8 cellular contexts compared by ENCODE assay signal in genomic region chr14:90398315-90398811, GRCh38. TPM values are rescaled to one million over a fixed set of nuclear protein-coding genes. Genes with fewer than 3 reads are reported as not detected.
A peak's percentile ranks its signal among the peaks of the same experiment; 100 is the strongest.
DNase-seq lines count a peak whose midpoint lies in the region; ATAC-seq and TF ChIP-seq lines count a peak whose summit lies in the region.

No MANE protein-coding gene starts in this region.

- no peak overlapping the region for H2AFZ ChIP-seq in Loucy (ENCODE audit: low read length)
- peak overlapping the region; percentile 19 for H2AFZ ChIP-seq in mammary epithelial cell (ENCODE audit: low read depth, low read length)

- peak overlapping the region; percentile 94 for H3K4me2 ChIP-seq in Loucy (ENCODE audit: low read depth, low read length, poor library complexity, severe bottlenecking)
- peak overlapping the region; percentile 89 for H3K4me2 ChIP-seq in mammary epithelial cell (ENCODE audit: insufficient read depth, low read depth, low read length)

- CTCF ChIA-PET in Calu3 (lab: Charles Lee) (interaction anchor here (1.8 to 2.2 kb wide), 4 partner anchors 97 to 298 kb away, joined by 5 to 23 read pairs (median 12); no protein-coding TSS in a partner anchor), mammary epithelial cell (lab: Charles Lee; ENCODE audit: low non-redundant PET) (interaction anchor here (0.5 kb wide), 1 partner anchor 100 kb away, joined by 9 read pairs; no protein-coding TSS in a partner anchor)

- H3K27ac Mint-ChIP-seq in Calu3 (ENCODE audit: unreplicated experiment), result peak overlapping the region; percentile 64

- TF ChIP-seq CTCF in Calu3 (IDR thresholded peaks at IDR 0.05; ENCODE audit: unreplicated experiment) (no peak), Loucy (conservative IDR thresholded peaks at IDR 0.05; ENCODE audit: low read length) (no peak), WERI-Rb-1 (IDR thresholded peaks at IDR 0.05; ENCODE audit: low read depth, low read length) (no peak), mammary epithelial cell (conservative IDR thresholded peaks at IDR 0.05 in 1 of 2, IDR thresholded peaks at IDR 0.05 in 1 of 2; ENCODE audit: extremely low read depth in 1 of 2, insufficient read depth in 1 of 2, low read depth in 1 of 2, low read length in 2 of 2) (no peak)

- dilution Hi-C loops in mammary epithelial cell (cut with HindIII; ENCODE audit: low sequenced_read_pairs), result no loop called here

- WGBS in mammary epithelial cell (ENCODE audit: low coverage, missing lambda C conversion rate), result 4% methylated on average over 11 of the region's 35 CpGs

- H3K4me1 Mint-ChIP-seq in Calu3 (ENCODE audit: low read depth, unreplicated experiment), result peaks cover 11% of the 10 kb centered on the region

- no peaks in the 10 kb centered on the region for H3K9me3 ChIP-seq in Loucy (ENCODE audit: insufficient read depth, low read depth, low read length)
- H3K9me3 ChIP-seq in WERI-Rb-1 (ENCODE audit: severe bottlenecking), result no peaks in the 10 kb centered on the region
- no peaks in the 10 kb centered on the region for H3K9me3 ChIP-seq in mammary epithelial cell (replicated peaks; ENCODE audit: insufficient read depth, low read length)

- H3K27me3 ChIP-seq in Loucy (ENCODE audit: insufficient read depth, low read length, poor library complexity, severe bottlenecking) (no peaks in the 10 kb centered on the region), WERI-Rb-1 (ENCODE audit: insufficient read depth, low read depth, severe bottlenecking) (peaks cover 4% of the 10 kb centered on the region), mammary epithelial cell (ENCODE audit: insufficient read depth, low read length) (no peaks in the 10 kb centered on the region)

- H3K36me3 Mint-ChIP-seq in Calu3 (ENCODE audit: insufficient read depth, unreplicated experiment), result peaks cover 61% of the 10 kb centered on the region

- DNase-seq in Calu3 (peak; percentile 48), WERI-Rb-1 (peak; percentile 27), mammary epithelial cell (no peak), left lobe of liver (ENCODE audit: low spot score) (peak; percentile 52), GOT3 (lab: John Stamatoyannopoulos, UW) (no peak)
- DNase-seq in stimulated activated CD4-positive, alpha-beta T cell treated with anti-CD3 and anti-CD28 coated beads, Interleukin-4, amount 100 ng/mL, for 24 hours, result peak; percentile 59

- H3K36me3 ChIP-seq in Loucy (ENCODE audit: insufficient read depth, low read length) (peaks cover 33% of the 10 kb centered on the region), WERI-Rb-1 (peaks cover 30% of the 10 kb centered on the region), mammary epithelial cell (ENCODE audit: insufficient read depth, low read length) (peaks cover 27% of the 10 kb centered on the region)

- BruUV-seq in Calu3 (replicated peaks; lab: Mats Ljungman, UMichigan), result no TSS peak
- no TSS peak for BruUV-seq in mammary epithelial cell (replicated peaks; lab: Mats Ljungman, UMichigan)

- H3K27ac ChIP-seq in WERI-Rb-1, result no peak overlapping the region
- H3K27ac ChIP-seq in mammary epithelial cell (ENCODE audit: insufficient read depth, low read depth, low read length), result peak overlapping the region; percentile 71

- H3K4me3 ChIP-seq in Loucy (ENCODE audit: low read length, poor library complexity, severe bottlenecking) (peak overlapping the region; percentile 94), WERI-Rb-1 (ENCODE audit: low read depth, low read length) (peak overlapping the region; percentile 87), mammary epithelial cell (replicated peaks in 1 of 3; ENCODE audit: insufficient read depth in 1 of 3, low read depth in 2 of 3, low read length in 3 of 3) (peak overlapping the region; percentile 91 to 98 (median 96))

- intact Hi-C loops in Calu3 (cut with micrococcal nuclease; ENCODE audit: unreplicated experiment), result loop anchor here (2.0 to 5.0 kb wide), 3 partner anchors 98 to 202 kb away; no protein-coding TSS in a partner anchor
- intact Hi-C loops in mammary epithelial cell (cut with micrococcal nuclease), result loop anchor here (5.0 to 10.0 kb wide), 4 partner anchors 279 to 504 kb away; partner anchors contain the start of genes EFCAB11 and TDP1

- H3F3A ChIP-seq in Loucy (ENCODE audit: low read depth), result 0 out of 2 replicates have a peak, but pooled peaks cover 8% of the 10 kb centered on the region

- ATAC-seq in GM21447 (IDR thresholded peaks at IDR 0.05; ENCODE audit: unreplicated experiment), result peak; percentile 26
- ATAC-seq in left lobe of liver, result no peak

- H3K9ac ChIP-seq in Loucy (ENCODE audit: low read depth, low read length, poor library complexity, severe bottlenecking), result peak overlapping the region; percentile 81
- peak overlapping the region; percentile 79 for H3K9ac ChIP-seq in mammary epithelial cell (ENCODE audit: insufficient read depth, low read length)

- in situ Hi-C loops in mammary epithelial cell (cut with MboI; ENCODE audit: low sequenced_read_pairs in 2 of 2), result loop anchor here in 1 of 2 donors (5.0 kb wide), 1 partner anchor 299 kb away; no protein-coding TSS in a partner anchor

- H3K79me2 ChIP-seq in Loucy (ENCODE audit: insufficient read depth, low read length) (peaks cover 58% of the 10 kb centered on the region), mammary epithelial cell (ENCODE audit: insufficient read depth, low read length) (peaks cover 65% of the 10 kb centered on the region)

- H3K9me2 ChIP-seq in Loucy (replicated peaks; ENCODE audit: low read depth, low read length), result no peaks in the 10 kb centered on the region

- peak overlapping the region; percentile 85 for H3K4me3 Mint-ChIP-seq in Calu3 (ENCODE audit: low read depth, unreplicated experiment)

- H4K20me1 ChIP-seq in Loucy (ENCODE audit: insufficient read depth, low read length, poor library complexity, severe bottlenecking) (peaks cover 50% of the 10 kb centered on the region), mammary epithelial cell (ENCODE audit: insufficient read depth, low read length) (peaks cover 12% of the 10 kb centered on the region)

- H3K4me1 ChIP-seq in Loucy (ENCODE audit: insufficient read depth, low read length, poor library complexity, severe bottlenecking) (peaks cover 40% of the 10 kb centered on the region), mammary epithelial cell (ENCODE audit: insufficient read depth, low read length) (peaks cover 37% of the 10 kb centered on the region)

- H3K9me3 Mint-ChIP-seq in Calu3 (ENCODE audit: low read depth, unreplicated experiment), result no peaks in the 10 kb centered on the region

- H3K27me3 Mint-ChIP-seq in Calu3 (ENCODE audit: unreplicated experiment), result no peaks in the 10 kb centered on the region

RNA-seq across cellular contexts. Expression of gene CALM1, which starts 1.5 kb away (rescaled TPM):
- total RNA-seq in Calu3 (2022) (236 and 242 TPM in 2 replicates), mammary epithelial cell (100 to 1,000 TPM; 285 to 340 TPM), left lobe of liver (153 TPM)
- 607 TPM for polyA plus RNA-seq in mammary epithelial cell
- polyA minus RNA-seq in mammary epithelial cell, result 279 TPM

Comparison
In these comparisons a context has a peak if more than half of its experiments do, and no peak if none do; other contexts are left out.
1. DNase-seq: peak in Calu3 (single experiment), WERI-Rb-1 (single experiment), left lobe of liver (single experiment) and stimulated activated CD4-positive, alpha-beta T cell treated with anti-CD3 and anti-CD28 coated beads, Interleukin-4, amount 100 ng/mL, for 24 hours (single experiment); none in mammary epithelial cell (single experiment) and GOT3 (single experiment).
2. Peak in every context shown above with its lines, with median percentiles within 50 percentile points of each other: H3K4me3 ChIP-seq.